Comparison of ENCODE assay signal across 19 cellular contexts in genomic region chr11:101555366-101555765, GRCh38. TPM values are rescaled to one million over a fixed set of nuclear protein-coding genes. Genes with fewer than 3 reads are reported as not detected.
DNase-seq lines count a peak whose midpoint lies in the region; ATAC-seq, FAIRE-seq and TF ChIP-seq lines count a peak whose summit lies in the region.
"Had no signal": no experiment of that assay in that cellular context is flagged by ENCODE, and none has a peak within 500 bp of the region (broad histone marks: within the 10 kb centered on the region; RNA-seq: fewer than 3 reads in every experiment).

No MANE protein-coding gene starts in this region.

- H3K36me3 Mint-ChIP-seq in natural killer cell: no peaks in the 10 kb centered on the region
- H3K36me3 Mint-ChIP-seq: CD4-positive, alpha-beta memory T cell had no signal

- no peak overlapping the region for H3K9ac ChIP-seq in HepG2 (ENCODE audit: insufficient read depth, low read depth, low read length)

- H3K9me3 ChIP-seq in HepG2 (ENCODE audit: low read length) (no peaks in the 10 kb centered on the region), right lobe of liver (no peaks in the 10 kb centered on the region)
- H3K9me3 ChIP-seq: HAP-1 had no signal

- no peaks in the 10 kb centered on the region for H3K4me1 Mint-ChIP-seq in natural killer cell
- H3K4me1 Mint-ChIP-seq: CD4-positive, alpha-beta memory T cell had no signal

- no peak for TF ChIP-seq RAD21 in HepG2 (CRISPR knock-in tag; IDR thresholded peaks at IDR 0.05)

- no peak for TF ChIP-seq EP300 in HepG2 (IDR thresholded peaks at IDR 0.05; ENCODE audit: low read depth in 2 of 2, low read length in 2 of 2)
- no peak for TF ChIP-seq EP300 in HepG2 (CRISPR knock-in tag; IDR thresholded peaks at IDR 0.05; ENCODE audit: borderline replicate concordance)

- in situ Hi-C loops in HepG2 (cut with HindIII; ENCODE audit: extremely low pct_ligation_motif_present, low pct_unique_long_range_greater_than_20kb): no loop called here

- no peak for TF ChIP-seq CTCF in HepG2 (CRISPR knock-in tag; IDR thresholded peaks at IDR 0.05)
- TF ChIP-seq CTCF in right lobe of liver (IDR thresholded peaks at IDR 0.05): no peak
- TF ChIP-seq CTCF in choroid plexus epithelial cell (conservative IDR thresholded peaks at IDR 0.05; ENCODE audit: low read depth, low read length): no peak
- TF ChIP-seq CTCF in fibroblast of pulmonary artery (IDR thresholded peaks at IDR 0.05; ENCODE audit: low read length, missing control alignments): no peak
- no peak for TF ChIP-seq CTCF in natural killer cell (IDR thresholded peaks at IDR 0.05)

- peaks cover 12 to 13% of the 10 kb centered on the region in 2 donors for H3K9me3 Mint-ChIP-seq in natural killer cell

- no peaks in the 10 kb centered on the region for H3K27me3 Mint-ChIP-seq in natural killer cell (ENCODE audit: low read depth in 2 of 2)

- CTCF ChIA-PET in HepG2 (lab: Yijun Ruan, JAX; ENCODE audit: low intra/inter-chr PET ratio, low total read pairs): no interaction called here

- intact Hi-C loops in HepG2 (cut with micrococcal nuclease; ENCODE audit: unreplicated experiment): no loop called here
- intact Hi-C loops in right lobe of liver (cut with DNase I): no loop called here
- intact Hi-C loops in natural killer cell (cut with micrococcal nuclease): no loop called here

- H2AFZ ChIP-seq in HepG2 (ENCODE audit: low read length): peak overlapping the region; percentile 3
- H2AFZ ChIP-seq: PC-9 had no signal

- 27% methylated on average over 4 of the region's 4 CpGs for WGBS in HepG2 (ENCODE audit: low lambda C conversion rate)
- WGBS in right lobe of liver (ENCODE audit: insufficient coverage, low coverage, low lambda C conversion rate, missing lambda C conversion rate): 60% methylated on average over 4 of the region's 4 CpGs

- H3K27ac ChIP-seq in HepG2 (ENCODE audit: extremely low read length, insufficient read depth, low read length) (no peak overlapping the region), right lobe of liver (no peak overlapping the region)
- H3K27ac ChIP-seq: 22Rv1, PC-9 had no signal

- no peak overlapping the region for H3K4me3 Mint-ChIP-seq in natural killer cell
- H3K4me3 Mint-ChIP-seq: CD4-positive, alpha-beta memory T cell had no signal

- no TSS peak for BruUV-seq in HepG2 (replicated peaks; lab: Mats Ljungman, UMichigan)

- H3K27ac Mint-ChIP-seq in natural killer cell: no peak overlapping the region
- H3K27ac Mint-ChIP-seq: CD4-positive, alpha-beta memory T cell had no signal

- H3K4me1 ChIP-seq in HepG2 (ENCODE audit: insufficient read depth, low read length): no peaks in the 10 kb centered on the region
- H3K4me1 ChIP-seq in right lobe of liver: no peaks in the 10 kb centered on the region

- TF ChIP-seq POLR2A in HepG2 (IDR thresholded peaks at IDR 0.05; ENCODE audit: insufficient read depth in 1 of 2, low read depth in 2 of 2, low read length in 2 of 2) (no peak), right lobe of liver (IDR thresholded peaks at IDR 0.05) (no peak)

- no peaks in the 10 kb centered on the region for H3K36me3 ChIP-seq in HepG2 (replicated peaks in 1 of 2; ENCODE audit: control insufficient read depth in 1 of 2, insufficient read depth in 2 of 2, low read length in 2 of 2)
- no peaks in the 10 kb centered on the region for H3K36me3 ChIP-seq in right lobe of liver
- H3K36me3 ChIP-seq: HAP-1 had no signal

- H4K20me1 ChIP-seq in HepG2 (ENCODE audit: insufficient read depth, low read length): no peaks in the 10 kb centered on the region

- H3K27me3 ChIP-seq in HepG2 (ENCODE audit: control insufficient read depth in 1 of 2, insufficient read depth in 2 of 2, low read length in 2 of 2) (no peaks in the 10 kb centered on the region), right lobe of liver (no peaks in the 10 kb centered on the region)

- FAIRE-seq in HepG2 (lab: Jason Lieb, UNC): no peak

- H3K79me2 ChIP-seq in HepG2 (ENCODE audit: insufficient read depth, low read length): no peaks in the 10 kb centered on the region

- H3K4me2 ChIP-seq in HepG2 (ENCODE audit: low read depth, low read length): no peak overlapping the region
- H3K4me2 ChIP-seq: PC-9 had no signal

- DNase-seq in HepG2 (ENCODE audit: low spot score): no peak
- no peak for DNase-seq in right lobe of liver
- peak; percentile 40 for DNase-seq in choroid plexus epithelial cell (ENCODE audit: low read depth)
- peak; percentile 3 for DNase-seq in fibroblast of pulmonary artery (ENCODE audit: low read depth)
- no peak for DNase-seq in HuH-7 (ENCODE audit: low spot score)
- no peak for DNase-seq in activated CD4-positive, alpha-beta T cell treated with anti-CD3 and anti-CD28 coated beads for 4 hours
- no peak for DNase-seq in natural killer cell
- no peak for DNase-seq in SHP77 (lab: John Stamatoyannopoulos, UW)
- DNase-seq: Calu3; CD4-positive, alpha-beta memory T cell; DMS53; KG1; NCI-H1048; NCI-H146; NCI-H2081; NCI-H774; PC-9 had no signal

- H3K4me3 ChIP-seq in HepG2 (replicated peaks in 1 of 3; ENCODE audit: insufficient read depth in 1 of 3, low read depth in 2 of 3, low read length in 3 of 3): no peak overlapping the region
- no peak overlapping the region for H3K4me3 ChIP-seq in right lobe of liver
- H3K4me3 ChIP-seq in choroid plexus epithelial cell (ENCODE audit: low read depth, low read length): no peak overlapping the region
- no peak overlapping the region for H3K4me3 ChIP-seq in fibroblast of pulmonary artery (replicated peaks; ENCODE audit: low read depth, low read length)
- H3K4me3 ChIP-seq: HAP-1, PC-9 had no signal

- ATAC-seq in HepG2 (no peak), right lobe of liver (no peak), natural killer cell (no peak)

- POLR2A ChIA-PET in HepG2 (lab: Yijun Ruan, JAX): no interaction called here

TF ChIP-seq in HepG2, 621 proteins besides CTCF, POLR2A, EP300 and RAD21:
- TF ChIP-seq ZNF296 (CRISPR knock-in tag; conservative IDR thresholded peaks at IDR 0.05) (no peak), DR1 (CRISPR knock-in tag; IDR thresholded peaks at IDR 0.05) (no peak), MAF1 (CRISPR knock-in tag; IDR thresholded peaks at IDR 0.05; ENCODE audit: borderline replicate concordance) (no peak), CBFB (CRISPR knock-in tag; IDR thresholded peaks at IDR 0.05) (no peak), ZNF441 (CRISPR knock-in tag; IDR thresholded peaks at IDR 0.05; ENCODE audit: borderline replicate concordance) (no peak), ZNF547 (CRISPR knock-in tag; IDR thresholded peaks at IDR 0.05) (no peak), ZNF33B (CRISPR knock-in tag; IDR thresholded peaks at IDR 0.05) (no peak), NFE2 (CRISPR knock-in tag; IDR thresholded peaks at IDR 0.05) (no peak), NFYC (CRISPR knock-in tag; IDR thresholded peaks at IDR 0.05) (no peak), ZNF282 (IDR thresholded peaks at IDR 0.05; ENCODE audit: partially characterized antibody) (no peak)

RNA-seq across cellular contexts. Expression of gene TRPC6, which starts 28.4 kb away (rescaled TPM):
- total RNA-seq in HepG2 (2016; rRNA removed; fragmentation: Illumina TruSeq; extraction: Trizol) (not detected in 2 replicates), right lobe of liver (under 1 TPM in 2 of 6 experiments, not detected in 4; 0.05 to 0.29 TPM), natural killer cell (under 1 TPM in 2 of 3 donors, not detected in 1; 0.09 to 0.15 TPM)
- total RNA-seq in HepG2 (2016; cell fraction: cytosol; rRNA removed; fragmentation: Illumina TruSeq; extraction: Trizol; ENCODE audit: low read depth): not detected in 2 replicates
- total RNA-seq in HepG2 (2016; cell fraction: insoluble cytoplasmic fraction; rRNA removed; fragmentation: Illumina TruSeq; extraction: Trizol): not detected in 2 replicates
- not detected in 2 replicates for total RNA-seq in HepG2 (2016; cell fraction: membrane; rRNA removed; fragmentation: Illumina TruSeq; extraction: Trizol)
- total RNA-seq in HepG2 (2016; cell fraction: nucleus; rRNA removed; fragmentation: Illumina TruSeq; extraction: Trizol): not detected in 2 replicates
- polyA plus RNA-seq in HepG2 (2011; rRNA removed): not detected in 2 replicates
- not detected in 2 replicates for polyA plus RNA-seq in HepG2 (2011; cell fraction: cytosol; rRNA removed)
- not detected in 2 replicates for polyA plus RNA-seq in HepG2 (2011; cell fraction: nucleus; rRNA removed)
- polyA plus RNA-seq in HepG2 (2012): not detected in 2 replicates
- polyA plus RNA-seq in HepG2 (2016; cell fraction: cytosol; fragmentation: Illumina TruSeq; extraction: Trizol; ENCODE audit: low read depth): not detected in 2 replicates
- not detected in 2 replicates for polyA plus RNA-seq in HepG2 (2016; cell fraction: insoluble cytoplasmic fraction; fragmentation: Illumina TruSeq; extraction: Trizol; ENCODE audit: low read depth)
- not detected in 2 replicates for polyA plus RNA-seq in HepG2 (2016; cell fraction: membrane; fragmentation: Illumina TruSeq; extraction: Trizol; ENCODE audit: low read depth)
- polyA plus RNA-seq in HepG2 (2016; cell fraction: nucleus; fragmentation: Illumina TruSeq; extraction: Trizol; ENCODE audit: insufficient read depth, low read depth): not detected in 2 replicates
- not detected in 2 replicates for polyA minus RNA-seq in HepG2 (2011; rRNA and poly(A)+ RNA removed; ENCODE audit: low replicate concordance)
- polyA minus RNA-seq in HepG2 (2011; cell fraction: cytosol; rRNA and poly(A)+ RNA removed): not detected in 2 replicates
- not detected in 2 replicates for polyA minus RNA-seq in HepG2 (2011; cell fraction: nucleus; rRNA and poly(A)+ RNA removed)
- total RNA-seq: Calu3; CD4-positive, alpha-beta memory T cell; PC-9 had no signal
- polyA plus RNA-seq: CD4-positive, alpha-beta memory T cell had no signal

Comparison
In these comparisons a context has a peak if more than half of its experiments do, and no peak if none do; other contexts are left out.
1. DNase-seq: peak in choroid plexus epithelial cell (single experiment) and fibroblast of pulmonary artery (single experiment); none in HepG2 (single experiment), right lobe of liver (0 of 3), HuH-7 (single experiment), activated CD4-positive, alpha-beta T cell treated with anti-CD3 and anti-CD28 coated beads for 4 hours (0 of 2), natural killer cell (single experiment) and SHP77 (0 of 2).